38 cellular contexts compared by ENCODE assay signal in the genomic region with DNA sequence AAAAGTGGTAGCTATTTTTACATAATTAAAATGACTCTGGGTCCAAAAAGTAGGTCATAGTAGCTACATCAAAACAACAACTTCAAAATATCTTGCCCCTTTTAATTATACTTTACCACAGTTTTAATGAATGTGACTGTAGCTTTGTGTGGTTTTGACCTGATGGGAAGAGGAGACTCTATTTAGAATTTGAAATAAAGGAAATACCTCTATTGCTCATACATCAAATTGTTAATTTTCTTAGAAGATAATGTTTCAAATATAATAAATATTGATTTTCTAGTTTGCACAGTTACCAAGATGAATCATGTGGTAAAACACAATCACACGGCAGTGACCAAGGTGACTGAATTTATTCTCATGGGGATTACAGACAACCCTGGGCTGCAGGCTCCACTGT. TPM values are rescaled to one million over a fixed set of nuclear protein-coding genes. Genes with fewer than 3 reads are reported as not detected.
"Had no signal": no experiment of that assay in that cellular context is flagged by ENCODE, and none has a peak within 500 bp of the region (broad histone marks: within the 10 kb centered on the region; RNA-seq: fewer than 3 reads in every experiment).

TSS of gene OR8K1 (plus strand) at position 301 of the 400 bp plus-strand sequence. CDS start at position 301, 0 bp downstream.

- H3K27ac ChIP-seq: KMS-11 had no signal

- H3K9me3 ChIP-seq: MG63 had no signal

- H3K36me3 ChIP-seq: MG63 had no signal

- H3K9ac ChIP-seq: KMS-11 had no signal

- DNase-seq: Karpas-422, Kasumi-1, MG63, MM.1S, MV-4-11, NCI-H1048, NCI-H1092, NCI-H1092 treated with DMSO at 0.1 percent for 48 hours, NCI-H1105, NCI-H1105 treated with DMSO at 0.1 percent for 48 hours, NCI-H1417, NCI-H1417 treated with DMSO at 0.1 percent for 48 hours, NCI-H1436, NCI-H1436 treated with DMSO at 0.1 percent for 48 hours, NCI-H146, NCI-H1694, NCI-H1694 treated with DMSO at 0.1 percent for 48 hours, NCI-H187, NCI-H187 treated with DMSO at 0.1 percent for 48 hours, NCI-H1930, NCI-H2029, NCI-H2029 treated with DMSO at 0.1 percent for 48 hours, NCI-H2081, NCI-H2081 treated with DMSO at 0.1 percent for 48 hours, NCI-H2107, NCI-H2171, NCI-H2171 treated with DMSO at 0.1 percent for 48 hours, NCI-H2227 treated with DMSO at 0.1 percent for 48 hours, NCI-H226, NCI-H345, NCI-H446, NCI-H446 treated with DMSO at 0.1 percent for 48 hours, NCI-H510A had no signal

- H3K4me3 ChIP-seq: MG63 had no signal

RNA-seq across cellular contexts. Expression of gene OR8K1, which starts in this region (rescaled TPM):
- total RNA-seq: LHCN-M2, M059J, MCF 10A, NCI-H460 had no signal
